9 cellular contexts compared by ENCODE assay signal in genomic region chr9:21560281-21560745, GRCh38.
DNase-seq lines count a peak whose midpoint lies in the region; TF ChIP-seq lines count a peak whose summit lies in the region.
"Had no signal": no experiment of that assay in that cellular context is flagged by ENCODE, and none has a peak within 500 bp of the region (broad histone marks: within the 10 kb centered on the region; RNA-seq: fewer than 3 reads in every experiment).

No MANE protein-coding gene starts in this region.

- peaks cover 9% of the 10 kb centered on the region for H3K79me1 ChIP-seq in trophoblast cell (ENCODE audit: low read length)

- WGBS in esophagus squamous epithelium, 2 donors = 13 to 25% methylated on average over 11 to 12 of the region's 12 CpGs
- no CpG with 5 or more reads among the region's 12 CpGs for WGBS in trophoblast cell (ENCODE audit: extremely low coverage, insufficient coverage, insufficient read length)

- no peak for TF ChIP-seq CTCF in esophagus squamous epithelium (IDR thresholded peaks at IDR 0.05)

- peaks cover 5% of the 10 kb centered on the region for H3K79me2 ChIP-seq in trophoblast cell (ENCODE audit: control insufficient read depth, insufficient read depth, low read length, poor library complexity)

- no peak overlapping the region for H2AK5ac ChIP-seq in trophoblast cell (ENCODE audit: low read length)

- H3K36me3 ChIP-seq in esophagus squamous epithelium (no peaks in the 10 kb centered on the region), trophoblast cell (ENCODE audit: control insufficient read depth in 1 of 2, insufficient read depth in 2 of 2, low read length in 2 of 2) (no peaks in the 10 kb centered on the region)

- H2BK120ac ChIP-seq in trophoblast cell (ENCODE audit: insufficient read depth, low read length, poor library complexity) = no peak overlapping the region

- H2BK12ac ChIP-seq in trophoblast cell (ENCODE audit: low read length) = no peak overlapping the region

- no peak overlapping the region for H3K14ac ChIP-seq in trophoblast cell (ENCODE audit: low read length)

- H3K27ac ChIP-seq in esophagus squamous epithelium (peak overlapping the region; percentile 84 to 95 (median 90)), trophoblast cell (ENCODE audit: low read depth, low read length) (no peak overlapping the region)

- no peak overlapping the region for H4K12ac ChIP-seq in trophoblast cell (ENCODE audit: low read depth, low read length)

- H3K9me3 ChIP-seq in esophagus squamous epithelium (no peaks in the 10 kb centered on the region), trophoblast cell (ENCODE audit: insufficient read depth, low read depth, low read length) (no peaks in the 10 kb centered on the region)

- H3K18ac ChIP-seq in trophoblast cell (ENCODE audit: low read length) = no peak overlapping the region

- H3K4me3 ChIP-seq in esophagus squamous epithelium (peak overlapping the region; percentile 62 to 79 (median 77)), trophoblast cell (ENCODE audit: low read depth, low read length) (peak overlapping the region; percentile 87)

- H3K9ac ChIP-seq in trophoblast cell (ENCODE audit: low read length) = no peak overlapping the region

- TF ChIP-seq POLR2A in esophagus squamous epithelium (IDR thresholded peaks at IDR 0.05) = no peak

- H4K8ac ChIP-seq in trophoblast cell (ENCODE audit: low read depth, low read length) = no peak overlapping the region

- peak overlapping the region; percentile 96 for H3K4me2 ChIP-seq in trophoblast cell (ENCODE audit: low read length)

- H2AFZ ChIP-seq in trophoblast cell (ENCODE audit: insufficient read depth, low read length, poor library complexity) = peak overlapping the region; percentile 84

- no peak overlapping the region for H3K4ac ChIP-seq in trophoblast cell (ENCODE audit: low read depth, low read length)

- H4K91ac ChIP-seq in trophoblast cell (ENCODE audit: low read depth, low read length) = no peak overlapping the region

- DNase-seq in DMS53 treated with DMSO at 0.1 percent for 48 hours (lab: John Stamatoyannopoulos, UW; ENCODE audit: unreplicated experiment) = peak; percentile 16
- DNase-seq in SW480 (ENCODE audit: low spot score) = peak; percentile 4
- DNase-seq in esophagus squamous epithelium (lab: John Stamatoyannopoulos, UW) = no peak
- DNase-seq in trophoblast cell = no peak
- no peak for DNase-seq in foreskin melanocyte
- DNase-seq in NCI-H345 treated with DMSO at 0.1 percent for 48 hours (lab: John Stamatoyannopoulos, UW; ENCODE audit: unreplicated experiment) = no peak
- no peak for DNase-seq in NCI-H1417 (lab: John Stamatoyannopoulos, UW)
- no peak for DNase-seq in activated gamma-delta T cell treated with Interleukin-2 at 50 U/mL for 16 hours
- DNase-seq: NCI-H2171 had no signal

- intact Hi-C loops in esophagus squamous epithelium (cut with DNase I) = no loop called here

- H3K4me1 ChIP-seq in esophagus squamous epithelium = peaks cover 0 to 21% (median 0%) of the 10 kb centered on the region in 3 donors
- no peaks in the 10 kb centered on the region for H3K4me1 ChIP-seq in trophoblast cell (ENCODE audit: control insufficient read depth in 1 of 2, insufficient read depth in 2 of 2, low read length in 2 of 2)

- no peak overlapping the region for H2BK5ac ChIP-seq in trophoblast cell (ENCODE audit: low read depth, low read length, poor library complexity)

- H3K27me3 ChIP-seq in esophagus squamous epithelium (peaks cover 0 to 65% (median 3%) of the 10 kb centered on the region in 4 donors), trophoblast cell (ENCODE audit: insufficient read depth, low read length) (no peaks in the 10 kb centered on the region)

- H3K23ac ChIP-seq in trophoblast cell (ENCODE audit: low read length) = no peak overlapping the region

Comparison
In these comparisons a context has a peak if more than half of its experiments do, and no peak if none do; other contexts are left out.
1. DNase-seq: peak in DMS53 treated with DMSO at 0.1 percent for 48 hours (single experiment) and SW480 (single experiment); none in esophagus squamous epithelium (single experiment), trophoblast cell (0 of 2), foreskin melanocyte (single experiment), NCI-H345 treated with DMSO at 0.1 percent for 48 hours (single experiment), NCI-H1417 (0 of 3) and activated gamma-delta T cell treated with Interleukin-2 at 50 U/mL for 16 hours (single experiment).